ENCODE assay signal across 1 cellular context in genomic region chr18:62751341-62751821, GRCh38.
TF ChIP-seq lines count a peak whose summit lies in the region.

No MANE protein-coding gene starts in this region.

TF ChIP-seq in WTC11, 78 proteins besides CTCF, POLR2A, EP300 and RAD21 (continued from another document and continues in another):
- TF ChIP-seq, protein P1, sequence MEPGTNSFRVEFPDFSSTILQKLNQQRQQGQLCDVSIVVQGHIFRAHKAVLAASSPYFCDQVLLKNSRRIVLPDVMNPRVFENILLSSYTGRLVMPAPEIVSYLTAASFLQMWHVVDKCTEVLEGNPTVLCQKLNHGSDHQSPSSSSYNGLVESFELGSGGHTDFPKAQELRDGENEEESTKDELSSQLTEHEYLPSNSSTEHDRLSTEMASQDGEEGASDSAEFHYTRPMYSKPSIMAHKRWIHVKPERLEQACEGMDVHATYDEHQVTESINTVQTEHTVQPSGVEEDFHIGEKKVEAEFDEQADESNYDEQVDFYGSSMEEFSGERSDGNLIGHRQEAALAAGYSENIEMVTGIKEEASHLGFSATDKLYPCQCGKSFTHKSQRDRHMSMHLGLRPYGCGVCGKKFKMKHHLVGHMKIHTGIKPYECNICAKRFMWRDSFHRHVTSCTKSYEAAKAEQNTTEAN (CRISPR knock-in tag; IDR thresholded peaks at IDR 0.05) = 0 out of 2 replicates have a peak, but pooled peaks have one; percentile 13
- TF ChIP-seq IRF2 (CRISPR knock-in tag; IDR thresholded peaks at IDR 0.05; ENCODE audit: borderline replicate concordance, low read depth) = no peak
- TF ChIP-seq FOXP4 (CRISPR knock-in tag; IDR thresholded peaks at IDR 0.05) = peak; percentile 80; the same call in 1 of the 2 replicates
- TF ChIP-seq, protein P2, sequence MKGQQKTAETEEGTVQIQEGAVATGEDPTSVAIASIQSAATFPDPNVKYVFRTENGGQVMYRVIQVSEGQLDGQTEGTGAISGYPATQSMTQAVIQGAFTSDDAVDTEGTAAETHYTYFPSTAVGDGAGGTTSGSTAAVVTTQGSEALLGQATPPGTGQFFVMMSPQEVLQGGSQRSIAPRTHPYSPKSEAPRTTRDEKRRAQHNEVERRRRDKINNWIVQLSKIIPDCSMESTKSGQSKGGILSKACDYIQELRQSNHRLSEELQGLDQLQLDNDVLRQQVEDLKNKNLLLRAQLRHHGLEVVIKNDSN (CRISPR knock-in tag; IDR thresholded peaks at IDR 0.05) = no peak
- TF ChIP-seq MXD4 (CRISPR knock-in tag; IDR thresholded peaks at IDR 0.05; ENCODE audit: borderline replicate concordance) = no peak
- TF ChIP-seq GRHL2 (CRISPR knock-in tag; IDR thresholded peaks at IDR 0.05; ENCODE audit: insufficient replicate concordance, severe bottlenecking) = no peak
- peak; percentile 25; the same call in 1 of the 2 replicates for TF ChIP-seq TEAD4 (CRISPR knock-in tag; IDR thresholded peaks at IDR 0.05)
- no peak for TF ChIP-seq NFATC4 (CRISPR knock-in tag; IDR thresholded peaks at IDR 0.05)
- TF ChIP-seq STAT6 (CRISPR knock-in tag; conservative IDR thresholded peaks at IDR 0.05; ENCODE audit: low read depth) = no peak
- no peak for TF ChIP-seq PREB (CRISPR knock-in tag; IDR thresholded peaks at IDR 0.05; ENCODE audit: borderline replicate concordance)
- TF ChIP-seq NFE2L1 (CRISPR knock-in tag; IDR thresholded peaks at IDR 0.05) = 0 out of 2 replicates have a peak, but pooled peaks have one; percentile 42
- no peak for TF ChIP-seq ZNF317 (CRISPR knock-in tag; IDR thresholded peaks at IDR 0.05; ENCODE audit: borderline replicate concordance, low read depth)
- no peak for TF ChIP-seq SOX15 (CRISPR knock-in tag; IDR thresholded peaks at IDR 0.05)
- TF ChIP-seq ZNF281 (CRISPR knock-in tag; IDR thresholded peaks at IDR 0.05) = peak; percentile 95
- TF ChIP-seq, protein P3, sequence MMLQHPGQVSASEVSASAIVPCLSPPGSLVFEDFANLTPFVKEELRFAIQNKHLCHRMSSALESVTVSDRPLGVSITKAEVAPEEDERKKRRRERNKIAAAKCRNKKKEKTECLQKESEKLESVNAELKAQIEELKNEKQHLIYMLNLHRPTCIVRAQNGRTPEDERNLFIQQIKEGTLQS (CRISPR knock-in tag; conservative IDR thresholded peaks at IDR 0.05) = no peak
- no peak for TF ChIP-seq ESRRA (CRISPR knock-in tag; IDR thresholded peaks at IDR 0.05; ENCODE audit: borderline replicate concordance)
- no peak for TF ChIP-seq CBFB (CRISPR knock-in tag; IDR thresholded peaks at IDR 0.05; ENCODE audit: low read depth)
- TF ChIP-seq CREM (CRISPR knock-in tag; IDR thresholded peaks at IDR 0.05) = no peak
- no peak for TF ChIP-seq ZNF263 (CRISPR knock-in tag; IDR thresholded peaks at IDR 0.05; ENCODE audit: low read depth)
- no peak for TF ChIP-seq PRDM15 (CRISPR knock-in tag; IDR thresholded peaks at IDR 0.05)
- TF ChIP-seq ZNF396 (CRISPR knock-in tag; IDR thresholded peaks at IDR 0.05; ENCODE audit: borderline replicate concordance) = no peak
- no peak for TF ChIP-seq FOXP1 (CRISPR knock-in tag; IDR thresholded peaks at IDR 0.05; ENCODE audit: borderline replicate concordance)
- no peak for TF ChIP-seq MYBL2 (CRISPR knock-in tag; IDR thresholded peaks at IDR 0.05)
- TF ChIP-seq RELA (CRISPR knock-in tag; IDR thresholded peaks at IDR 0.05; ENCODE audit: borderline replicate concordance) = no peak
- no peak for TF ChIP-seq JUN (CRISPR knock-in tag; IDR thresholded peaks at IDR 0.05)
- TF ChIP-seq, protein P4, sequence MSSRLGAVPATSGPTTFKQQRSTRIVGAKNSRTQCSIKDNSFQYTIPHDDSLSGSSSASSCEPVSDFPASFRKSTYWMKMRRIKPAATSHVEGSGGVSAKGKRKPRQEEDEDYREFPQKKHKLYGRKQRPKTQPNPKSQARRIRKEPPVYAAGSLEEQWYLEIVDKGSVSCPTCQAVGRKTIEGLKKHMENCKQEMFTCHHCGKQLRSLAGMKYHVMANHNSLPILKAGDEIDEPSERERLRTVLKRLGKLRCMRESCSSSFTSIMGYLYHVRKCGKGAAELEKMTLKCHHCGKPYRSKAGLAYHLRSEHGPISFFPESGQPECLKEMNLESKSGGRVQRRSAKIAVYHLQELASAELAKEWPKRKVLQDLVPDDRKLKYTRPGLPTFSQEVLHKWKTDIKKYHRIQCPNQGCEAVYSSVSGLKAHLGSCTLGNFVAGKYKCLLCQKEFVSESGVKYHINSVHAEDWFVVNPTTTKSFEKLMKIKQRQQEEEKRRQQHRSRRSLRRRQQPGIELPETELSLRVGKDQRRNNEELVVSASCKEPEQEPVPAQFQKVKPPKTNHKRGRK (CRISPR knock-in tag; IDR thresholded peaks at IDR 0.05; ENCODE audit: borderline replicate concordance) = no peak
- TF ChIP-seq OVOL2 (CRISPR knock-in tag; IDR thresholded peaks at IDR 0.05; ENCODE audit: borderline replicate concordance) = no peak
- TF ChIP-seq ZNF219 (CRISPR knock-in tag; IDR thresholded peaks at IDR 0.05; ENCODE audit: borderline replicate concordance) = no peak
- TF ChIP-seq MAX (CRISPR knock-in tag; IDR thresholded peaks at IDR 0.05) = 0 out of 2 replicates have a peak, but pooled peaks have one; percentile 22
- TF ChIP-seq NR3C1 (CRISPR knock-in tag; conservative IDR thresholded peaks at IDR 0.05; ENCODE audit: low read depth) = no peak
- peak; percentile 89; the same call in 1 of the 2 replicates for TF ChIP-seq TEAD1 (CRISPR knock-in tag; IDR thresholded peaks at IDR 0.05)
- TF ChIP-seq ERG (CRISPR knock-in tag; IDR thresholded peaks at IDR 0.05) = no peak
- no peak for TF ChIP-seq RORB (CRISPR knock-in tag; IDR thresholded peaks at IDR 0.05)
- 0 out of 2 replicates have a peak, but pooled peaks have one; percentile 10 for TF ChIP-seq ZNF121 (CRISPR knock-in tag; IDR thresholded peaks at IDR 0.05)
- TF ChIP-seq SMAD4 (CRISPR knock-in tag; IDR thresholded peaks at IDR 0.05) = no peak
- TF ChIP-seq GABPB1 (CRISPR knock-in tag; IDR thresholded peaks at IDR 0.05) = no peak
- TF ChIP-seq, protein P5, sequence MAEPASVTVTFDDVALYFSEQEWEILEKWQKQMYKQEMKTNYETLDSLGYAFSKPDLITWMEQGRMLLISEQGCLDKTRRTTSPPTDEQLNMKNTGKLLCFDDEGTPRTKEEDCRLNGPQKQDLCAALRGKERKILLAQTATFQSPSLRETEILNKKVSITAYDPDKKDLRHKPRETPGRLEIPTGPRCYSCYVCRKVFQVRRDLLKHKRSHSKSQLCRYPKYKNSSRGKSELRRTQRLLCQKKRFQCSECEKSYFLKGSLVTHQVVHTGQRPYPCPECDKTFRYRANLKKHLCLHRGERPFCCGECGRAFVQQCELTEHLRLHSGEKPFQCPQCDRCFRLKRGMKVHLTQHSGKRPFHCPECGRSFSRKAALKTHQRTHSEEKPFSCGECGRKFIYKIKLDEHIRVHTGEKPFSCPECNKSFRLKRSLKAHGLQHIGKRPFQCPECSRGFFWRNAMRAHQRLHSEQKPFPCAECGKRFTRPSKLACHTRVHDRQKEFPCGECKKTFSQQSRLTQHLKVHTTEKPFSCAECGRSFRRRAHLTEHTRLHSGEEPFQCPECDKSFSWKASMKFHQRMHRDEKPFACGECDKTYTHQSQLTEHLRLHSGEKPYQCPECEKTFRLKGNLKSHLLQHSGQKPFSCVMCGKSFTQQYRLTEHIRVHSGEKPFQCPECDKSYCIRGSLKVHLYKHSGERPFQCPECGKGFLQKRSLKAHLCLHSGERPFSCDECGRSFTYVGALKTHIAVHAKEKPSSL (CRISPR knock-in tag; conservative IDR thresholded peaks at IDR 0.05) = no peak
